1 cellular context compared by ENCODE assay signal in genomic region chr16:10594312-10594950, GRCh38.
A peak's percentile ranks its signal among the peaks of the same experiment; 100 is the strongest.
TF ChIP-seq lines count a peak whose summit lies in the region.

No MANE protein-coding gene starts in this region.

TF ChIP-seq in HepG2, 621 proteins besides CTCF, POLR2A, EP300 and RAD21:
- TF ChIP-seq PITX1 (CRISPR knock-in tag; IDR thresholded peaks at IDR 0.05) (peak; percentile 71), RNF219 (CRISPR knock-in tag; IDR thresholded peaks at IDR 0.05) (no peak), MED8 (CRISPR knock-in tag; IDR thresholded peaks at IDR 0.05; ENCODE audit: insufficient replicate concordance) (no peak), DZIP1 (CRISPR knock-in tag; IDR thresholded peaks at IDR 0.05) (no peak), SETDB1 (CRISPR knock-in tag; IDR thresholded peaks at IDR 0.05; ENCODE audit: borderline replicate concordance) (no peak), STAG1 (CRISPR knock-in tag; IDR thresholded peaks at IDR 0.05) (peak; percentile 50), HIC2 (CRISPR knock-in tag; IDR thresholded peaks at IDR 0.05; ENCODE audit: low read depth) (peak; percentile 59; the same call in 1 of the 2 replicates), MED1 (CRISPR knock-in tag; IDR thresholded peaks at IDR 0.05) (peak; percentile 19; the same call in 1 of the 2 replicates), SALL1 (CRISPR knock-in tag; IDR thresholded peaks at IDR 0.05) (peak; percentile 19; the same call in 1 of the 2 replicates), ZNF33A (CRISPR knock-in tag; IDR thresholded peaks at IDR 0.05; ENCODE audit: borderline replicate concordance) (no peak), ZKSCAN5 (CRISPR knock-in tag; IDR thresholded peaks at IDR 0.05) (0 out of 2 replicates have a peak, but pooled peaks have one; percentile 61), FOXA3 (CRISPR knock-in tag; IDR thresholded peaks at IDR 0.05) (no peak), ZBTB25 (CRISPR knock-in tag; IDR thresholded peaks at IDR 0.05) (no peak), JUND (CRISPR knock-in tag; IDR thresholded peaks at IDR 0.05) (peak; percentile 31; the same call in 1 of the 2 replicates), HOXA3 (CRISPR knock-in tag; IDR thresholded peaks at IDR 0.05) (no peak), SMC3 (IDR thresholded peaks at IDR 0.05; ENCODE audit: low read length) (peak; percentile 58), HNRNPL (IDR thresholded peaks at IDR 0.05; ENCODE audit: low read depth, low read length) (0 out of 2 replicates have a peak, but pooled peaks have one; percentile 19), KLF9 (CRISPR knock-in tag; IDR thresholded peaks at IDR 0.05; ENCODE audit: low read depth) (no peak), ZMYM3 (CRISPR knock-in tag; IDR thresholded peaks at IDR 0.05) (peak; percentile 75), ZBTB38 (CRISPR knock-in tag; IDR thresholded peaks at IDR 0.05) (0 out of 2 replicates have a peak, but pooled peaks have one; percentile 25), NR2F6 (IDR thresholded peaks at IDR 0.05) (0 out of 2 replicates have a peak, but pooled peaks have one; percentile 15), NR2F6 (CRISPR knock-in tag; IDR thresholded peaks at IDR 0.05) (peak; percentile 57; the same call in 1 of the 2 replicates), MYC (CRISPR knock-in tag; IDR thresholded peaks at IDR 0.05; ENCODE audit: borderline replicate concordance) (0 out of 2 replicates have a peak, but pooled peaks have one; percentile 19), XRCC5 (optimal IDR thresholded peaks at IDR 0.05; ENCODE audit: low read length) (no peak), RARA (CRISPR knock-in tag; IDR thresholded peaks at IDR 0.05) (0 out of 2 replicates have a peak, but pooled peaks have one; percentile 6), ZNF547 (CRISPR knock-in tag; IDR thresholded peaks at IDR 0.05) (no peak), ELF3 (CRISPR knock-in tag; IDR thresholded peaks at IDR 0.05) (peak; percentile 79), ZNF687 (CRISPR knock-in tag; IDR thresholded peaks at IDR 0.05) (peak; percentile 49), TEAD3 (CRISPR knock-in tag; optimal IDR thresholded peaks at IDR 0.05; ENCODE audit: borderline replicate concordance) (peak; percentile 26), ZNF318 (CRISPR knock-in tag; IDR thresholded peaks at IDR 0.05) (no peak), ZNF605 (CRISPR knock-in tag; IDR thresholded peaks at IDR 0.05) (no peak), ZNF282 (IDR thresholded peaks at IDR 0.05; ENCODE audit: partially characterized antibody) (no peak), NR2F1 (CRISPR knock-in tag; IDR thresholded peaks at IDR 0.05) (peak in 1 of 2 experiments; percentile 41; a peak in 2 of 4 replicates)
